In the genomic region with DNA sequence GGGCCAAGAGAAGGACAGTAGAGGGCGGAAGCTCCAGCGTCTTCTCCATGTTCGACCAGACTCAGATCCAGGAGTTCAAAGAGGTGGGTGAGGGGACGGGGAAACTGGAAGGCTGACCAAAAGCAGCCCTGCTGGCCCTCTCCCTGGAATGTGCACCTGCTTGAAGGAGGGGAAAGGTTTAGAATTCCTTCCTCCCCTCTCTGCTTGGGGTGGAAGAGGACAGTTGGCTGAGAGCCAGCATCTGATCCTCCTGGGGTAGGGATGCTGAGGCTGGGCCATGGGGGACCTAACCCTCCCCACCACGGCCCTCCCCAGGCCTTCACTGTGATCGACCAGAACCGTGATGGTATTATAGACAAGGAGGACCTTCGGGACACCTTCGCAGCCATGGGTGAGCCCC, we compare ENCODE assay signal across 16 cellular contexts. TPM values are rescaled to one million over a fixed set of nuclear protein-coding genes. Genes with fewer than 3 reads are reported as not detected.
DNase-seq lines count a peak whose midpoint lies in the region; ATAC-seq and TF ChIP-seq lines count a peak whose summit lies in the region.
"Had no signal": no experiment of that assay in that cellular context is flagged by ENCODE, and none has a peak within 500 bp of the region (broad histone marks: within the 10 kb centered on the region; RNA-seq: fewer than 3 reads in every experiment).

No MANE protein-coding gene starts in this region.

- no peak overlapping the region for H3K4me2 ChIP-seq in neuronal stem cell (ENCODE audit: insufficient read depth, low read length, poor library complexity, severe bottlenecking)

- H3K9me3 Mint-ChIP-seq in CD4-positive, alpha-beta memory T cell, result peaks cover 0 to 5% (median 0%) of the 10 kb centered on the region in 8 donors
- no peaks in the 10 kb centered on the region for H3K9me3 Mint-ChIP-seq in dendritic cell treated with granulocyte-macrophage colony-stimulating factor and Interleukin-4, amounts not matched to agents 40 ng/mL and 50 ng/mL, for 4 days

- peaks cover 12 to 24% of the 10 kb centered on the region in 2 donors for H3K36me3 Mint-ChIP-seq in CD4-positive, alpha-beta memory T cell
- peaks cover 10% of the 10 kb centered on the region for H3K36me3 Mint-ChIP-seq in dendritic cell treated with granulocyte-macrophage colony-stimulating factor and Interleukin-4, amounts not matched to agents 40 ng/mL and 50 ng/mL, for 4 days (ENCODE audit: low read depth)

- H3K27me3 Mint-ChIP-seq in CD4-positive, alpha-beta memory T cell, result no peaks in the 10 kb centered on the region
- H3K27me3 Mint-ChIP-seq in dendritic cell treated with granulocyte-macrophage colony-stimulating factor and Interleukin-4, amounts not matched to agents 40 ng/mL and 50 ng/mL, for 4 days, result no peaks in the 10 kb centered on the region

- no peak overlapping the region for H3K4me3 ChIP-seq in CD4-positive, alpha-beta memory T cell (ENCODE audit: low read length in 2 of 2)
- H3K4me3 ChIP-seq in HEK293 (ENCODE audit: low read depth, low read length) (no peak overlapping the region), neuronal stem cell (ENCODE audit: low read length in 2 of 2) (no peak overlapping the region)
- H3K4me3 ChIP-seq: ascending aorta, BLaER1, skin epidermis had no signal

- peak overlapping the region; percentile 51 to 100 (median 77) for H3K27ac Mint-ChIP-seq in CD4-positive, alpha-beta memory T cell
- peak overlapping the region; percentile 100 for H3K27ac Mint-ChIP-seq in dendritic cell treated with granulocyte-macrophage colony-stimulating factor and Interleukin-4, amounts not matched to agents 40 ng/mL and 50 ng/mL, for 4 days

- H3K4me1 Mint-ChIP-seq in CD4-positive, alpha-beta memory T cell, result peaks cover 31 to 59% (median 47%) of the 10 kb centered on the region in 4 donors
- H3K4me1 Mint-ChIP-seq in dendritic cell treated with granulocyte-macrophage colony-stimulating factor and Interleukin-4, amounts not matched to agents 40 ng/mL and 50 ng/mL, for 4 days (ENCODE audit: low read depth), result peaks cover 43% of the 10 kb centered on the region

- H3K4me1 ChIP-seq in CD4-positive, alpha-beta memory T cell (ENCODE audit: insufficient read depth, low read length), result peaks cover 58% of the 10 kb centered on the region
- H3K4me1 ChIP-seq in HEK293 (ENCODE audit: control insufficient read depth, insufficient read depth, low read length) (peaks cover 7% of the 10 kb centered on the region), neuronal stem cell (ENCODE audit: control insufficient read depth in 2 of 2, insufficient read depth in 1 of 2, low read depth in 1 of 2, low read length in 2 of 2) (peaks cover 22 to 24% of the 10 kb centered on the region in 2 donors)

- no peak overlapping the region for H4K91ac ChIP-seq in neuronal stem cell (ENCODE audit: low read depth, low read length, poor library complexity)

- peak overlapping the region; percentile 88 for H2BK15ac ChIP-seq in neuronal stem cell (ENCODE audit: low read length)

- H3K4me3 Mint-ChIP-seq in CD4-positive, alpha-beta memory T cell, result peak overlapping the region in 2 of 8 donors; percentile 2 to 52
- H3K4me3 Mint-ChIP-seq in dendritic cell treated with granulocyte-macrophage colony-stimulating factor and Interleukin-4, amounts not matched to agents 40 ng/mL and 50 ng/mL, for 4 days, result no peak overlapping the region

- CTCF ChIA-PET in CD4-positive, alpha-beta memory T cell (lab: Charles Lee; ENCODE audit: partially characterized antibody), result interaction anchor here (1.2 to 1.4 kb wide), 2 partner anchors 20 to 33 kb away, joined by 3 to 4 read pairs; no protein-coding TSS in a partner anchor
- CTCF ChIA-PET in HEK293 (lab: Yijun Ruan, JAX), result interaction anchor here (0.5 to 2.1 kb wide), 2 partner anchors 34 to 216 kb away, joined by 3 to 10 read pairs; no protein-coding TSS in a partner anchor

- H3K27me3 ChIP-seq in CD4-positive, alpha-beta memory T cell (ENCODE audit: insufficient read depth, low read length), result no peaks in the 10 kb centered on the region
- H3K27me3 ChIP-seq in neuronal stem cell (ENCODE audit: control insufficient read depth in 3 of 3, insufficient read depth in 3 of 3, low read depth in 1 of 3, low read length in 3 of 3), result no peaks in the 10 kb centered on the region
- H3K27me3 ChIP-seq: ascending aorta, BLaER1 had no signal

- no peak overlapping the region for H2BK120ac ChIP-seq in neuronal stem cell (ENCODE audit: low read depth, low read length)

- DNase-seq in CD4-positive, alpha-beta memory T cell, result no peak
- no peak for DNase-seq in neuronal stem cell (ENCODE audit: low spot score)
- DNase-seq: Kasumi-1, NCI-H1436 treated with DMSO at 0.1 percent for 48 hours, NCI-H446, OCI-M1 had no signal

- H2AK5ac ChIP-seq in neuronal stem cell (ENCODE audit: low read depth, low read length), result peak overlapping the region; percentile 16

- peak overlapping the region; percentile 2 for H2BK5ac ChIP-seq in neuronal stem cell (ENCODE audit: low read length)

- no peak overlapping the region for H3K23ac ChIP-seq in neuronal stem cell (ENCODE audit: low read depth, low read length, poor library complexity)

- H3K9ac ChIP-seq in neuronal stem cell (ENCODE audit: low read depth, low read length, poor library complexity), result peak overlapping the region; percentile 5

- H3K27ac ChIP-seq in CD4-positive, alpha-beta memory T cell (ENCODE audit: low read depth, low read length), result peak overlapping the region; percentile 10
- H3K27ac ChIP-seq in HEK293 (ENCODE audit: extremely low read depth, low read depth, low read length) (no peak overlapping the region), neuronal stem cell (replicated peaks; ENCODE audit: low read length) (no peak overlapping the region)

- POLR2A ChIA-PET in CD4-positive, alpha-beta memory T cell (lab: Charles Lee; ENCODE audit: partially characterized antibody), result interaction anchor here (1.2 to 11.2 kb wide), 4 partner anchors 20 to 191 kb away, joined by 6 to 540 read pairs (median 42); partner anchors contain the start of genes CD2BP2, ZNF48 and ZNF771
- POLR2A ChIA-PET in HEK293 (lab: Yijun Ruan, JAX), result interaction anchor here (3.2 kb wide), 1 partner anchor 20 kb away, joined by 19 read pairs; the partner anchor contains the start of gene ZNF48

- H3K18ac ChIP-seq in neuronal stem cell (ENCODE audit: low read length), result no peak overlapping the region

- H3K9me3 ChIP-seq in CD4-positive, alpha-beta memory T cell (ENCODE audit: control insufficient read depth in 1 of 2, low read length in 2 of 2), result no peaks in the 10 kb centered on the region
- H3K9me3 ChIP-seq in HEK293 (ENCODE audit: control insufficient read depth, insufficient read depth, low read depth, low read length) (no peaks in the 10 kb centered on the region), neuronal stem cell (replicated peaks in 1 of 2; ENCODE audit: control insufficient read depth in 2 of 2, insufficient read depth in 1 of 2, low read depth in 1 of 2, low read length in 2 of 2) (no peaks in the 10 kb centered on the region)
- H3K9me3 ChIP-seq: ascending aorta, BLaER1 had no signal

- no peak overlapping the region for H3K4ac ChIP-seq in neuronal stem cell (ENCODE audit: low read length)

- intact Hi-C loops in CD4-positive, alpha-beta memory T cell (cut with micrococcal nuclease), result loop anchor here (5.0 kb wide), 1 partner anchor 569 kb away; the partner anchor contains the start of gene MAZ
- intact Hi-C loops in dendritic cell treated with granulocyte-macrophage colony-stimulating factor and Interleukin-4, amounts not matched to agents 40 ng/mL and 50 ng/mL, for 4 days (cut with micrococcal nuclease), result no loop called here

- H4K8ac ChIP-seq in neuronal stem cell (ENCODE audit: low read depth, low read length), result no peak overlapping the region

- H3K79me1 ChIP-seq in neuronal stem cell (ENCODE audit: low read depth, low read length), result peaks cover 5% of the 10 kb centered on the region

- H2AFZ ChIP-seq in neuronal stem cell (ENCODE audit: low read length), result no peak overlapping the region

- ATAC-seq in GM18867 (IDR thresholded peaks at IDR 0.05; ENCODE audit: unreplicated experiment) (no peak), HG02885 (IDR thresholded peaks at IDR 0.05; ENCODE audit: poor library complexity, unreplicated experiment) (no peak), GM18498 (IDR thresholded peaks at IDR 0.05; ENCODE audit: unreplicated experiment) (no peak)
- ATAC-seq: left lobe of liver, SK-N-SH treated with all-trans-retinoic acid at 6 μM for 48 hours had no signal

- no CpG with 5 or more reads among the region's 9 CpGs for WGBS in neuronal stem cell (ENCODE audit: extremely low coverage in 2 of 2, insufficient read length in 2 of 2, insufficient replicate concordance in 1 of 2), 2 donors

- H3K14ac ChIP-seq in neuronal stem cell (ENCODE audit: low read length), result no peak overlapping the region

- no peak overlapping the region for H2BK12ac ChIP-seq in neuronal stem cell (ENCODE audit: low read length)

- H3K36me3 ChIP-seq in CD4-positive, alpha-beta memory T cell (ENCODE audit: insufficient read depth, low read length), result peaks cover 6% of the 10 kb centered on the region
- peaks cover 0 to 8% of the 10 kb centered on the region in 2 experiments; a peak in 1 of 3 replicates for H3K36me3 ChIP-seq in HEK293 (ENCODE audit: control insufficient read depth in 2 of 2, insufficient read depth in 1 of 2, low read length in 2 of 2)
- peaks cover 0 to 11% of the 10 kb centered on the region in 2 donors for H3K36me3 ChIP-seq in neuronal stem cell (replicated peaks in 1 of 2; ENCODE audit: control insufficient read depth in 2 of 2, insufficient read depth in 2 of 2, low read length in 2 of 2)
- H3K36me3 ChIP-seq: ascending aorta, BLaER1 had no signal

- no peak for TF ChIP-seq CTCF in HEK293 (tag by site-specific recombination; IDR thresholded peaks at IDR 0.05)

TF ChIP-seq in HEK293, 187 proteins besides CTCF, POLR2A, EP300 and RAD21 (continues in another document):
- no peak for TF ChIP-seq ZNF202 (tag by site-specific recombination; IDR thresholded peaks at IDR 0.05; ENCODE audit: borderline replicate concordance)

RNA-seq across cellular contexts. Expression of gene MYL11, which starts 1.2 kb away (rescaled TPM):
- total RNA-seq in CD4-positive, alpha-beta memory T cell, result 1 to 10 TPM in 1 of 2 experiments, not detected in 1; 1.3 TPM
- polyA plus RNA-seq in CD4-positive, alpha-beta memory T cell, result 1 to 10 TPM in 1 of 2 donors, not detected in 1; 1.1 TPM
- 4.7 TPM for polyA plus RNA-seq in neuronal stem cell (2013, experiment 1 of 2)
- 4.6 TPM for polyA plus RNA-seq in neuronal stem cell (2013, experiment 2 of 2)
- total RNA-seq: ascending aorta, left lobe of liver had no signal

RNA-seq across cellular contexts. Expression of gene TBC1D10B, which starts 5.5 kb away (rescaled TPM):
- 10 to 100 TPM; 47.0 to 55.3 TPM for total RNA-seq in CD4-positive, alpha-beta memory T cell
- polyA plus RNA-seq in CD4-positive, alpha-beta memory T cell, result 10 to 100 TPM in 1 of 2 donors, 1 to 10 TPM in 1; 8.5 to 16.1 TPM
- 18.4 TPM for polyA plus RNA-seq in neuronal stem cell (2013, experiment 1 of 2)
- polyA plus RNA-seq in neuronal stem cell (2013, experiment 2 of 2), result 16.8 TPM

RNA-seq across cellular contexts. Expression of gene SEPTIN1, which starts 6.5 kb away (rescaled TPM):
- 100 to 1,000 TPM; 198 to 206 TPM for total RNA-seq in CD4-positive, alpha-beta memory T cell
- 100 to 1,000 TPM; 210 to 212 TPM for polyA plus RNA-seq in CD4-positive, alpha-beta memory T cell
- polyA plus RNA-seq in neuronal stem cell (2013, experiment 1 of 2), result 3.9 TPM
- polyA plus RNA-seq in neuronal stem cell (2013, experiment 2 of 2), result 3.4 TPM
- total RNA-seq: ascending aorta had no signal

RNA-seq across cellular contexts. Expression of gene ZNF48, which starts 19.4 kb away (rescaled TPM):
- total RNA-seq in CD4-positive, alpha-beta memory T cell, result 10 to 100 TPM; 15.8 to 16.7 TPM
- 10 to 100 TPM in 1 of 2 donors, 1 to 10 TPM in 1; 5.5 to 10.7 TPM for polyA plus RNA-seq in CD4-positive, alpha-beta memory T cell
- polyA plus RNA-seq in neuronal stem cell (2013, experiment 1 of 2), result 22.2 TPM
- polyA plus RNA-seq in neuronal stem cell (2013, experiment 2 of 2), result 21.3 TPM

RNA-seq across cellular contexts. Expression of gene CD2BP2, which starts 20.7 kb away (rescaled TPM):
- total RNA-seq in CD4-positive, alpha-beta memory T cell, result 10 to 100 TPM; 72.9 to 79.4 TPM
- polyA plus RNA-seq in CD4-positive, alpha-beta memory T cell, result 10 to 100 TPM; 23.7 to 24.4 TPM
- 31.1 TPM for polyA plus RNA-seq in neuronal stem cell (2013, experiment 1 of 2)
- 30.6 TPM for polyA plus RNA-seq in neuronal stem cell (2013, experiment 2 of 2)
